Comparison of ENCODE assay signal across 11 cellular contexts in the genomic region with DNA sequence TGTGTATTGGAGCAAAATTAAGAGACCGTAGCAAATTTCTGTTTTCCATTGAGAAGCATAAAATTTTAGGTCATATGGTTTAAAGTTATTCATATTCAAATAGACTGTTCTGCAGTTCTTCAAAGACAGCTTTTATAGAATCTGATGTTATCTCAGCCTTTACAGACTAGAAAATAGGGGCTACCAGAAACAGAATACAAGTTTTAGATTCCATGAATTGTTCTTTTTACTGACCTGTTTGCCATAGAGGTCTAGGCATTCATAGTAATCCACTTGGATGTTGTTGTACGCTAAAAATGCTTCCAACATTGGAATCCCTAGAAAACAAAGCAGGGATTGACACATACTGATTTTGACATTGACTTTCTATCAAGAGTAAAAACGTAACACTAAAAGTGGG.
"Had no signal": no experiment of that assay in that cellular context is flagged by ENCODE, and none has a peak within 500 bp of the region (broad histone marks: within the 10 kb centered on the region; RNA-seq: fewer than 3 reads in every experiment).

No MANE protein-coding gene starts in this region.

- H3K36me3 ChIP-seq: HAP-1 had no signal

- FAIRE-seq: H1, H54 had no signal

- H3K4me2 ChIP-seq: GM23338 had no signal

- H2AFZ ChIP-seq: GM23248, GM23338 had no signal

- H3K9me3 ChIP-seq: HAP-1 had no signal

- H3K27ac ChIP-seq: GM23248 had no signal

- ATAC-seq: GM23338, HCT116 had no signal

- DNase-seq: GM23248, GOT3, H7, H9, HCEC 1CT, HFFc6 had no signal

- H3K9ac ChIP-seq: GM23248 had no signal

- H3K4me3 ChIP-seq: GM23248, GM23338, HAP-1 had no signal
